In genomic region chr10:34658934-34659333, GRCh38 we compare ENCODE assay signal across 1 cellular context.
TF ChIP-seq lines count a peak whose summit lies in the region.

No MANE protein-coding gene starts in this region.

TF ChIP-seq in GM23338, 12 proteins besides CTCF, POLR2A, EP300 and RAD21 (continued from another document):
- TF ChIP-seq ZNF462 (CRISPR knock-in tag; IDR thresholded peaks at IDR 0.05) (no peak), CREB1 (CRISPR knock-in tag; IDR thresholded peaks at IDR 0.05; ENCODE audit: low read depth) (no peak), JUNB (IDR thresholded peaks at IDR 0.05; ENCODE audit: unreplicated experiment) (no peak), REST (IDR thresholded peaks at IDR 0.05; ENCODE audit: unreplicated experiment) (no peak), ZNF114 (CRISPR knock-in tag; IDR thresholded peaks at IDR 0.05) (no peak), POLR2AphosphoS5 (IDR thresholded peaks at IDR 0.05; ENCODE audit: low read depth) (no peak)
